28 cellular contexts compared by ENCODE assay signal in the genomic region with DNA sequence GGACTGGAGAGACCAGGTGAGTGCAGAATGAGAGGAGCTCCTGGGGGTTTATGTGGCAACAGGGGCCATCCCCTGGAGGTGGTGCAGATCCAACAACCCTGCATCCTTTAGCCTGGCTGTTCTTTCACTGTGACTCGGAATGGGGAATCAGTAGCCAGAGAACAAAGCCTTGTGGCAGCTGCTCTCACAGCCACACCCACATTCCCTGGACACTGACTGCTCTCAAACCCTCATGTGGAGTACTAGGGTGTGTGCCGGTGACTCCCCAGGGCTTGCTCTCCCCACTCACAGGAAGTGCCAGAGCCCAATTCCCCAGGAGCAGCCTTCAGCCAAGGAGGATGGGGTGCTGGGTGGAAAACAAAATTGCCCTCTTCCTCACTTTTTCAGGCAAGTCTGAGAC. TPM values are rescaled to one million over a fixed set of nuclear protein-coding genes. Genes with fewer than 3 reads are reported as not detected.
A peak's percentile ranks its signal among the peaks of the same experiment; 100 is the strongest.
DNase-seq lines count a peak whose midpoint lies in the region; ATAC-seq, FAIRE-seq and TF ChIP-seq lines count a peak whose summit lies in the region.
"Had no signal": no experiment of that assay in that cellular context is flagged by ENCODE, and none has a peak within 500 bp of the region (broad histone marks: within the 10 kb centered on the region; RNA-seq: fewer than 3 reads in every experiment).

No MANE protein-coding gene starts in this region.

- H3K9me3 ChIP-seq in mammary epithelial cell (replicated peaks; ENCODE audit: insufficient read depth, low read length) (no peaks in the 10 kb centered on the region), breast epithelium (no peaks in the 10 kb centered on the region), keratinocyte (ENCODE audit: control insufficient read depth, low read depth, low read length) (no peaks in the 10 kb centered on the region), psoas muscle (no peaks in the 10 kb centered on the region), H9 (ENCODE audit: control insufficient read depth, low read depth, low read length) (no peaks in the 10 kb centered on the region)
- H3K9me3 ChIP-seq: BLaER1, colonic mucosa, HAP-1, uterus had no signal

- H3K4me1 ChIP-seq in mammary epithelial cell (ENCODE audit: insufficient read depth, low read length) (peaks cover 19% of the 10 kb centered on the region), breast epithelium (no peaks in the 10 kb centered on the region), keratinocyte (ENCODE audit: control insufficient read depth, extremely low read depth, insufficient read depth, low read length) (peaks cover 19% of the 10 kb centered on the region), psoas muscle (no peaks in the 10 kb centered on the region), H9 (ENCODE audit: insufficient read depth, low read length) (no peaks in the 10 kb centered on the region)
- H3K4me1 ChIP-seq: BLaER1, colonic mucosa, HAP-1, uterus had no signal

- no peaks in the 10 kb centered on the region; a peak in 1 of 5 replicates for H3K9me3 Mint-ChIP-seq in H9
- H3K9me3 Mint-ChIP-seq: activated CD4-positive, alpha-beta T cell treated with anti-CD3 and anti-CD28 coated beads, Interleukin-2, amount 10 ng/mL, durations not matched to agents 7 days and 5 days; activated T-cell treated with anti-CD3 and anti-CD28 coated beads, Interleukin-2, amount 50 U/mL, for 72 hours; natural killer cell; stimulated activated naive B cell treated with anti-CD40 and anti-IgM and Interleukin-4, amounts not matched to agents 10 μg/mL and 1 μg/mL and 100 μg/mL, for 72 hours had no signal

- no peak overlapping the region for H2BK120ac ChIP-seq in H9 (ENCODE audit: low read depth, low read length, poor library complexity, severe bottlenecking)

- H3K23ac ChIP-seq in H9 (ENCODE audit: insufficient read length, low read depth, low read length): no peak overlapping the region

- no peak overlapping the region for H2AK5ac ChIP-seq in H9 (ENCODE audit: insufficient read length, low read length)

- H2BK5ac ChIP-seq in H9 (ENCODE audit: insufficient read length, low read length): no peak overlapping the region

- H3K23me2 ChIP-seq in H9 (ENCODE audit: insufficient read length, low read depth, low read length, poor library complexity, severe bottlenecking): no peaks in the 10 kb centered on the region

- H2BK20ac ChIP-seq in H9 (ENCODE audit: low read depth, low read length, poor library complexity, severe bottlenecking): no peak overlapping the region

- TF ChIP-seq POLR2A in breast epithelium (IDR thresholded peaks at IDR 0.05): no peak

- H2BK15ac ChIP-seq in H9 (ENCODE audit: low read depth, low read length): no peak overlapping the region

- peak; percentile 55 for FAIRE-seq in keratinocyte (lab: Jason Lieb, UNC)
- FAIRE-seq in urothelium cell line (lab: Jason Lieb, UNC): no peak
- FAIRE-seq: GM12878 had no signal

- no peak for TF ChIP-seq CTCF in mammary epithelial cell (conservative IDR thresholded peaks at IDR 0.05 in 1 of 2, IDR thresholded peaks at IDR 0.05 in 1 of 2; ENCODE audit: extremely low read depth in 1 of 2, insufficient read depth in 1 of 2, low read depth in 1 of 2, low read length in 2 of 2)
- no peak for TF ChIP-seq CTCF in breast epithelium (IDR thresholded peaks at IDR 0.05)
- no peak for TF ChIP-seq CTCF in keratinocyte (optimal IDR thresholded peaks at IDR 0.05 in 1 of 3, IDR thresholded peaks at IDR 0.05 in 1 of 3, conservative IDR thresholded peaks at IDR 0.05 in 1 of 3; ENCODE audit: extremely low read depth in 1 of 3, insufficient read depth in 2 of 3, low read length in 3 of 3)
- no peak for TF ChIP-seq CTCF in psoas muscle (IDR thresholded peaks at IDR 0.05)
- TF ChIP-seq CTCF in H9 (conservative IDR thresholded peaks at IDR 0.05): no peak

- in situ Hi-C loops in mammary epithelial cell (cut with MboI; ENCODE audit: low sequenced_read_pairs in 2 of 2): no loop called here

- intact Hi-C loops in mammary epithelial cell (cut with micrococcal nuclease): no loop called here
- intact Hi-C loops in breast epithelium (cut with DNase I; ENCODE audit: low total_unique reads): no loop called here
- intact Hi-C loops in psoas muscle (cut with DNase I): no loop called here

- H3K14ac ChIP-seq in H9 (ENCODE audit: insufficient read depth, low read length): no peak overlapping the region

- H3K4me3 Mint-ChIP-seq in H9: no peak overlapping the region
- H3K4me3 Mint-ChIP-seq: activated CD4-positive, alpha-beta T cell treated with anti-CD3 and anti-CD28 coated beads, Interleukin-2, amount 10 ng/mL, durations not matched to agents 7 days and 5 days; activated T-cell treated with anti-CD3 and anti-CD28 coated beads, Interleukin-2, amount 50 U/mL, for 72 hours; natural killer cell; stimulated activated naive B cell treated with anti-CD40 and anti-IgM and Interleukin-4, amounts not matched to agents 10 μg/mL and 1 μg/mL and 100 μg/mL, for 72 hours had no signal

- H3K79me2 ChIP-seq in mammary epithelial cell (ENCODE audit: insufficient read depth, low read length) (no peaks in the 10 kb centered on the region), keratinocyte (ENCODE audit: control insufficient read depth, insufficient read depth, low read length) (no peaks in the 10 kb centered on the region), H9 (ENCODE audit: insufficient read depth, low read length) (no peaks in the 10 kb centered on the region)

- H3K79me1 ChIP-seq in H9 (ENCODE audit: insufficient read depth, low read depth, low read length, poor library complexity, severe bottlenecking): no peaks in the 10 kb centered on the region

- H3K4me2 ChIP-seq in mammary epithelial cell (ENCODE audit: insufficient read depth, low read depth, low read length) (no peak overlapping the region), keratinocyte (ENCODE audit: control insufficient read depth, extremely low read depth, insufficient read depth, low read depth, low read length) (peak overlapping the region; percentile 24), H9 (ENCODE audit: insufficient read depth, insufficient read length, low read length) (no peak overlapping the region)
- H3K4me2 ChIP-seq: BLaER1 had no signal

- no peaks in the 10 kb centered on the region for H3K9me1 ChIP-seq in keratinocyte (ENCODE audit: control insufficient read depth, extremely low read depth, insufficient read depth, low read length)

- no TSS peak for BruUV-seq in mammary epithelial cell (replicated peaks; lab: Mats Ljungman, UMichigan)

- CTCF ChIA-PET in mammary epithelial cell (lab: Charles Lee; ENCODE audit: low non-redundant PET): interaction anchor here (0.6 kb wide), 1 partner anchor 141 kb away, joined by 3 read pairs; no protein-coding TSS in a partner anchor

- H3K4me1 Mint-ChIP-seq in H9: peaks cover 0 to 4% of the 10 kb centered on the region in 2 experiments; a peak in 1 of 4 replicates
- H3K4me1 Mint-ChIP-seq: stimulated activated naive B cell treated with anti-CD40 and anti-IgM and Interleukin-4, amounts not matched to agents 10 μg/mL and 1 μg/mL and 100 μg/mL, for 72 hours had no signal

- peaks cover 4% of the 10 kb centered on the region; the same call in 1 of the 2 replicates for H3K27me3 Mint-ChIP-seq in H9 (ENCODE audit: low read depth)

- no peak overlapping the region for H3K18ac ChIP-seq in H9 (ENCODE audit: insufficient read length, low read depth, low read length)

- WGBS in mammary epithelial cell (ENCODE audit: low coverage, missing lambda C conversion rate): 60% methylated on average over 2 of the region's 2 CpGs
- 14 to 34% (median 24%) methylated on average over 2 of the region's 2 CpGs for WGBS in psoas muscle, 3 donors
- no CpG with 5 or more reads among the region's 2 CpGs for whole genome bisulfite sequencing in H9 (ENCODE audit: extremely low coverage, insufficient read length, low lambda C conversion rate)

- H3K27ac ChIP-seq in mammary epithelial cell (ENCODE audit: insufficient read depth, low read depth, low read length) (peak overlapping the region; percentile 28), breast epithelium (no peak overlapping the region), keratinocyte (ENCODE audit: control insufficient read depth, insufficient read depth, low read length) (no peak overlapping the region), psoas muscle (no peak overlapping the region), H9 (ENCODE audit: insufficient read length, low read depth, low read length) (no peak overlapping the region)
- H3K27ac ChIP-seq: BLaER1, colonic mucosa, uterus had no signal

- H2AFZ ChIP-seq in mammary epithelial cell (ENCODE audit: low read depth, low read length) (peak overlapping the region; percentile 75), keratinocyte (ENCODE audit: control insufficient read depth, low read length) (no peak overlapping the region), H9 (ENCODE audit: low read length) (no peak overlapping the region)

- H4K91ac ChIP-seq in H9 (ENCODE audit: insufficient read length, low read depth, low read length): no peak overlapping the region

- no peak overlapping the region for H2BK12ac ChIP-seq in H9 (ENCODE audit: insufficient read length, low read depth, low read length)

- H4K20me1 ChIP-seq in mammary epithelial cell (ENCODE audit: insufficient read depth, low read length): no peaks in the 10 kb centered on the region
- no peaks in the 10 kb centered on the region for H4K20me1 ChIP-seq in keratinocyte (ENCODE audit: control insufficient read depth, extremely low read depth, insufficient read depth, low read length)
- no peaks in the 10 kb centered on the region for H4K20me1 ChIP-seq in H9 (ENCODE audit: control insufficient read depth, insufficient read depth, insufficient read length)
- H4K20me1 ChIP-seq: BLaER1 had no signal

- H3K4me3 ChIP-seq in mammary epithelial cell (replicated peaks in 1 of 3; ENCODE audit: insufficient read depth in 1 of 3, low read depth in 2 of 3, low read length in 3 of 3) (no peak overlapping the region), breast epithelium (no peak overlapping the region), keratinocyte (ENCODE audit: control insufficient read depth in 2 of 3, extremely low read depth in 1 of 3, insufficient read depth in 2 of 3, low read depth in 1 of 3, low read length in 3 of 3) (no peak overlapping the region), psoas muscle (no peak overlapping the region)
- H3K4me3 ChIP-seq: BLaER1, colonic mucosa, GM12878, HAP-1, uterus had no signal

- H4K8ac ChIP-seq in H9 (replicated peaks; ENCODE audit: insufficient read length, low read depth, low read length): no peak overlapping the region

- no peak overlapping the region for H3K56ac ChIP-seq in H9 (ENCODE audit: insufficient read length, low read depth, low read length)

- H3K4ac ChIP-seq in H9 (ENCODE audit: low read depth, low read length): no peak overlapping the region

- H4K5ac ChIP-seq in H9 (ENCODE audit: insufficient read length, low read depth, low read length): no peak overlapping the region

- H3K9ac ChIP-seq in mammary epithelial cell (ENCODE audit: insufficient read depth, low read length) (no peak overlapping the region), keratinocyte (ENCODE audit: control insufficient read depth, extremely low read depth, insufficient read depth, low read length) (no peak overlapping the region), H9 (ENCODE audit: extremely low read depth, insufficient read length, low read length) (no peak overlapping the region)
- H3K9ac ChIP-seq: BLaER1 had no signal

- no peaks in the 10 kb centered on the region for H3K36me3 Mint-ChIP-seq in H9 (ENCODE audit: insufficient read depth in 1 of 3, low read depth in 3 of 3)
- H3K36me3 Mint-ChIP-seq: natural killer cell; stimulated activated naive B cell treated with anti-CD40 and anti-IgM and Interleukin-4, amounts not matched to agents 10 μg/mL and 1 μg/mL and 100 μg/mL, for 72 hours had no signal

- H3T11ph ChIP-seq in H9 (ENCODE audit: low read length): no peak overlapping the region

- no peaks in the 10 kb centered on the region for H3K36me3 ChIP-seq in mammary epithelial cell (ENCODE audit: insufficient read depth, low read length)
- no peaks in the 10 kb centered on the region for H3K36me3 ChIP-seq in breast epithelium
- no peaks in the 10 kb centered on the region for H3K36me3 ChIP-seq in keratinocyte (ENCODE audit: control insufficient read depth in 2 of 2, extremely low read depth in 1 of 2, insufficient read depth in 2 of 2, low read length in 2 of 2)
- H3K36me3 ChIP-seq in psoas muscle (ENCODE audit: insufficient read depth in 1 of 2, low read depth in 1 of 2): no peaks in the 10 kb centered on the region
- H3K36me3 ChIP-seq: BLaER1, colonic mucosa, HAP-1, uterus had no signal

- ATAC-seq in psoas muscle: no peak
- no peak for ATAC-seq in HG02852 (IDR thresholded peaks at IDR 0.05; ENCODE audit: unreplicated experiment)
- ATAC-seq: GM12878; natural killer cell; right cardiac atrium; stimulated activated naive B cell treated with anti-CD40 and anti-IgM and Interleukin-4, amounts not matched to agents 10 μg/mL and 1 μg/mL and 100 μg/mL, for 72 hours had no signal

- H3K27ac Mint-ChIP-seq in H9: no peak overlapping the region
- H3K27ac Mint-ChIP-seq: activated CD4-positive, alpha-beta T cell treated with anti-CD3 and anti-CD28 coated beads, Interleukin-2, amount 10 ng/mL, durations not matched to agents 7 days and 5 days; natural killer cell; stimulated activated naive B cell treated with anti-CD40 and anti-IgM and Interleukin-4, amounts not matched to agents 10 μg/mL and 1 μg/mL and 100 μg/mL, for 72 hours had no signal

- DNase-seq in mammary epithelial cell (peak; percentile 82), breast epithelium (ENCODE audit: low spot score in 2 of 2) (no peak), SW480 (ENCODE audit: low spot score) (peak; percentile 96), keratinocyte (ENCODE audit: low read depth, low spot score) (peak; percentile 36), urothelium cell line (ENCODE audit: low spot score) (peak; percentile 26), psoas muscle (no peak), H9 (no peak)
- DNase-seq: activated CD4-positive, alpha-beta T cell treated with anti-CD3 and anti-CD28 coated beads, Interleukin-2, amount 10 ng/mL, durations not matched to agents 7 days and 5 days; activated naive CD4-positive, alpha-beta T cell treated with Interleukin-2 at 50 U/mL for 16 hours; activated T-cell treated with anti-CD3 and anti-CD28 coated beads, Interleukin-2, amount 50 U/mL, for 72 hours; colonic mucosa; effector memory CD4-positive, alpha-beta T cell; IMR-90; mesenchymal stem cell; natural killer cell; NCI-H524 treated with DMSO at 0.1 percent for 48 hours; right cardiac atrium; stimulated activated CD4-positive, alpha-beta T cell treated with anti-CD3 and anti-CD28 coated beads, Interleukin-4, amount 100 ng/mL, for 1 hour; stimulated activated naive B cell treated with anti-CD40 and anti-IgM and Interleukin-4, amounts not matched to agents 10 μg/mL and 1 μg/mL and 100 μg/mL, for 72 hours; T-helper 9 cell; uterus had no signal

- dilution Hi-C loops in mammary epithelial cell (cut with HindIII; ENCODE audit: low sequenced_read_pairs): no loop called here
- dilution Hi-C loops in keratinocyte (cut with MboI; ENCODE audit: extremely low pct_ligation_motif_present, low sequenced_read_pairs): no loop called here

- no peaks in the 10 kb centered on the region for H3K27me3 ChIP-seq in mammary epithelial cell (ENCODE audit: insufficient read depth, low read length)
- peaks cover 0 to 7% of the 10 kb centered on the region in 2 donors for H3K27me3 ChIP-seq in breast epithelium
- no peaks in the 10 kb centered on the region for H3K27me3 ChIP-seq in keratinocyte (ENCODE audit: control insufficient read depth, extremely low read depth, insufficient read depth, low read length)
- no peaks in the 10 kb centered on the region for H3K27me3 ChIP-seq in psoas muscle (ENCODE audit: insufficient read depth in 3 of 3, low read length in 2 of 3)
- H3K27me3 ChIP-seq in H9 (ENCODE audit: insufficient read depth, low read length): no peaks in the 10 kb centered on the region
- H3K27me3 ChIP-seq: BLaER1, colonic mucosa, uterus had no signal

RNA-seq across cellular contexts. Expression of a gene that starts 30.2 kb away (rescaled TPM):
- not detected for total RNA-seq in mammary epithelial cell
- polyA plus RNA-seq in mammary epithelial cell: not detected
- not detected for polyA minus RNA-seq in mammary epithelial cell
- not detected for total RNA-seq in breast epithelium
- not detected in 3 replicates for polyA plus RNA-seq in keratinocyte
- polyA plus RNA-seq in keratinocyte (2011; ENCODE audit: low read depth): not detected
- polyA plus RNA-seq in keratinocyte (2011; cell fraction: cytosol; rRNA removed): not detected in 2 replicates
- not detected in 2 replicates for polyA plus RNA-seq in keratinocyte (2011; cell fraction: nucleus; rRNA removed)
- polyA plus RNA-seq in keratinocyte (2012; ENCODE audit: low replicate concordance): not detected in 2 replicates
- not detected in 3 replicates for polyA minus RNA-seq in keratinocyte
- not detected for polyA minus RNA-seq in keratinocyte (2011; cell fraction: cytosol; rRNA and poly(A)+ RNA removed)
- polyA minus RNA-seq in keratinocyte (2011; cell fraction: nucleus; rRNA and poly(A)+ RNA removed): not detected in 2 replicates
- not detected for total RNA-seq in psoas muscle
- not detected for polyA plus RNA-seq in psoas muscle
- not detected in 2 replicates for total RNA-seq in H9 (2021)
- total RNA-seq: activated CD4-positive, alpha-beta T cell treated with anti-CD3 and anti-CD28 coated beads, Interleukin-2, amount 10 ng/mL, durations not matched to agents 7 days and 5 days; activated T-cell treated with anti-CD3 and anti-CD28 coated beads, Interleukin-2, amount 50 U/mL, for 72 hours; GM12878; IMR-90; kidney epithelial cell; natural killer cell; osteocyte; right cardiac atrium; temporal lobe; uterus had no signal
- polyA plus RNA-seq: GM12878, IMR-90, right cardiac atrium had no signal

Comparison
In these comparisons a context has a peak if more than half of its experiments do, and no peak if none do; other contexts are left out.
1. DNase-seq: peak in mammary epithelial cell (single experiment), SW480 (single experiment), keratinocyte (single experiment) and urothelium cell line (single experiment); none in breast epithelium (0 of 2), psoas muscle (0 of 2) and H9 (single experiment).